ENCODE assay signal across 1 cellular context in genomic region chr5:108380531-108381021, GRCh38.
TF ChIP-seq lines count a peak whose summit lies in the region.

No MANE protein-coding gene starts in this region.

TF ChIP-seq in H1, 55 proteins besides CTCF, POLR2A, EP300 and RAD21:
- no peak for TF ChIP-seq SRF (IDR thresholded peaks at IDR 0.05; ENCODE audit: low read depth, low read length)
- peak; percentile 43 for TF ChIP-seq KDM4A (IDR thresholded peaks at IDR 0.05; ENCODE audit: low read depth, low read length, severe bottlenecking)
- TF ChIP-seq HDAC6 (IDR thresholded peaks at IDR 0.05; ENCODE audit: low read depth, low read length), result no peak
- no peak for TF ChIP-seq ZNF274 (IDR thresholded peaks at IDR 0.05; ENCODE audit: borderline replicate concordance, extremely low read depth, low read length)
- no peak for TF ChIP-seq CREB1 (IDR thresholded peaks at IDR 0.05)
- no peak for TF ChIP-seq SAP30 (IDR thresholded peaks at IDR 0.05; ENCODE audit: insufficient read depth, insufficient replicate concordance, low read length)
- no peak for TF ChIP-seq KDM5A (IDR thresholded peaks at IDR 0.05; ENCODE audit: low read length)
- no peak for TF ChIP-seq KDM1A (IDR thresholded peaks at IDR 0.05; ENCODE audit: borderline replicate concordance, low read length)
- no peak for TF ChIP-seq CBX8 (IDR thresholded peaks at IDR 0.05; ENCODE audit: borderline replicate concordance, low read depth, low read length)
- 0 out of 4 replicates have a peak, but pooled peaks of 1 of the 2 experiments have one; percentile 41 for TF ChIP-seq SIN3A (conservative IDR thresholded peaks at IDR 0.05 in 1 of 2, IDR thresholded peaks at IDR 0.05 in 1 of 2; ENCODE audit: low read depth in 1 of 2, low read length in 2 of 2)
- no peak for TF ChIP-seq TAF7 (optimal IDR thresholded peaks at IDR 0.05; ENCODE audit: borderline replicate concordance, low read depth, low read length)
- TF ChIP-seq TCF12 (IDR thresholded peaks at IDR 0.05; ENCODE audit: low read depth, low read length), result 0 out of 2 replicates have a peak, but pooled peaks have one; percentile 61
- TF ChIP-seq TAF1 (IDR thresholded peaks at IDR 0.05; ENCODE audit: low read depth, low read length), result 0 out of 2 replicates have a peak, but pooled peaks have one; percentile 29
- no peak for TF ChIP-seq BACH1 (IDR thresholded peaks at IDR 0.05; ENCODE audit: low read length)
- no peak for TF ChIP-seq MAFK (IDR thresholded peaks at IDR 0.05; ENCODE audit: low read depth, low read length)
- TF ChIP-seq JUN (IDR thresholded peaks at IDR 0.05; ENCODE audit: low read depth, low read length), result no peak
- TF ChIP-seq YY1 (IDR thresholded peaks at IDR 0.05; ENCODE audit: low read depth, low read length), result 0 out of 2 replicates have a peak, but pooled peaks have one; percentile 17
TF ChIP-seq in H1: peak in this region for 5.
